Comparison of ENCODE assay signal across 8 cellular contexts in genomic region chr11:27700351-27701261, GRCh38. TPM values are rescaled to one million over a fixed set of nuclear protein-coding genes. Genes with fewer than 3 reads are reported as not detected.
A peak's percentile ranks its signal among the peaks of the same experiment; 100 is the strongest.
DNase-seq lines count a peak whose midpoint lies in the region; ATAC-seq and TF ChIP-seq lines count a peak whose summit lies in the region.

Gene BDNF, minus strand, starts transcription at chr11:27700455. Its CDS starts 41,891 bp downstream, at chr11:27658564.

- H3K36me3 ChIP-seq in Peyer's patch, result no peaks in the 10 kb centered on the region
- no peaks in the 10 kb centered on the region for H3K36me3 ChIP-seq in mesendoderm (ENCODE audit: control insufficient read depth, insufficient read depth, low read length)
- H3K36me3 ChIP-seq in uterus, result no peaks in the 10 kb centered on the region

- peaks cover 0 to 32% (median 6%) of the 10 kb centered on the region in 4 donors for H3K4me1 ChIP-seq in Peyer's patch
- peaks cover 2% of the 10 kb centered on the region for H3K4me1 ChIP-seq in mesendoderm (ENCODE audit: control insufficient read depth, low read depth, low read length)
- peaks cover 0 to 8% of the 10 kb centered on the region in 2 donors for H3K4me1 ChIP-seq in uterus

- H3K9ac ChIP-seq in mesendoderm (ENCODE audit: low read length), result peak within 1 kb of the TSS; percentile 59

- H3K4ac ChIP-seq in mesendoderm (ENCODE audit: low read depth, low read length), result no peak within 1 kb of the TSS

- H3K23ac ChIP-seq in mesendoderm (ENCODE audit: low read length), result no peak within 1 kb of the TSS

- TF ChIP-seq CTCF in Peyer's patch (IDR thresholded peaks at IDR 0.05) (no peak), uterus (IDR thresholded peaks at IDR 0.05) (no peak)

- H2BK5ac ChIP-seq in mesendoderm (ENCODE audit: low read length), result no peak within 1 kb of the TSS

- H3K27ac ChIP-seq in Peyer's patch (no peak within 1 kb of the TSS), mesendoderm (ENCODE audit: low read depth, low read length) (no peak within 1 kb of the TSS), uterus (no peak within 1 kb of the TSS)

- TF ChIP-seq POLR2A in Peyer's patch (IDR thresholded peaks at IDR 0.05), result no peak
- TF ChIP-seq POLR2A in uterus (IDR thresholded peaks at IDR 0.05), result no peak

- DNase-seq in COLO668 (lab: John Stamatoyannopoulos, UW; ENCODE audit: unreplicated experiment) (peak; percentile 44), Peyer's patch (peak in 1 of 3 donors; percentile 51), ecto neural progenitor cell (ENCODE audit: low spot score) (peak; percentile 68), mesendoderm (peak; percentile 59), uterus (no peak), NCI-H446 (lab: John Stamatoyannopoulos, UW) (no peak), inferior parietal cortex (ENCODE audit: extremely low spot score) (no peak)

- no peak within 1 kb of the TSS for H2BK120ac ChIP-seq in mesendoderm (ENCODE audit: low read depth, low read length)

- H3K4me3 ChIP-seq in Peyer's patch, result peak within 1 kb of the TSS; percentile 15 to 61 (median 47)
- peak within 1 kb of the TSS; percentile 63 for H3K4me3 ChIP-seq in mesendoderm (ENCODE audit: low read length)
- H3K4me3 ChIP-seq in uterus, result peak within 1 kb of the TSS; percentile 27 to 37

- H4K8ac ChIP-seq in mesendoderm (ENCODE audit: low read depth, low read length), result no peak within 1 kb of the TSS

- peak within 1 kb of the TSS; percentile 86 for H3K18ac ChIP-seq in mesendoderm (ENCODE audit: low read length)

- H3K27me3 ChIP-seq in Peyer's patch (peaks cover 0 to 23% of the 10 kb centered on the region in 2 donors), mesendoderm (ENCODE audit: insufficient read depth, low read length, poor library complexity) (peaks cover 9% of the 10 kb centered on the region), uterus (peaks cover 0 to 27% of the 10 kb centered on the region in 2 donors)

- WGBS in mesendoderm (ENCODE audit: extremely low coverage, insufficient coverage, low lambda C conversion rate), result no CpG with 5 or more reads among the region's 91 CpGs

- intact Hi-C loops in uterus (cut with DNase I; ENCODE audit: low total_unique reads), result no loop called here

- peak; percentile 29 for ATAC-seq in GM21529 (IDR thresholded peaks at IDR 0.05; ENCODE audit: unreplicated experiment)

- H3K56ac ChIP-seq in mesendoderm (ENCODE audit: low read length), result peak within 1 kb of the TSS; percentile 78

- H4K5ac ChIP-seq in mesendoderm (ENCODE audit: low read length), result no peak within 1 kb of the TSS

- H2BK15ac ChIP-seq in mesendoderm (replicated peaks; ENCODE audit: low read depth), result no peak within 1 kb of the TSS

- H3K4me2 ChIP-seq in mesendoderm (ENCODE audit: low read length), result peak within 1 kb of the TSS; percentile 98

- H3K79me2 ChIP-seq in mesendoderm (ENCODE audit: control insufficient read depth, insufficient read depth, low read length), result no peaks in the 10 kb centered on the region

- no peaks in the 10 kb centered on the region for H3K79me1 ChIP-seq in mesendoderm (ENCODE audit: low read length)

- H2AK5ac ChIP-seq in mesendoderm (ENCODE audit: low read length), result no peak within 1 kb of the TSS

- H3K9me3 ChIP-seq in Peyer's patch, result no peaks in the 10 kb centered on the region
- H3K9me3 ChIP-seq in uterus, result no peaks in the 10 kb centered on the region

RNA-seq across cellular contexts. Expression of gene BDNF, which starts in this region (rescaled TPM):
- total RNA-seq in Peyer's patch (1 to 10 TPM in 1 of 4 donors, under 1 TPM in 1, not detected in 2; 0.53 to 1.3 TPM), uterus (under 1 TPM in 1 of 4 donors, not detected in 3; 0.83 TPM)
- polyA plus RNA-seq in mesendoderm (2013, experiment 1 of 2), result 0.90 TPM
- polyA plus RNA-seq in mesendoderm (2013, experiment 2 of 2), result 1.2 TPM

Comparison
In these comparisons a context has a peak if more than half of its experiments do, and no peak if none do; other contexts are left out.
1. DNase-seq: peak in COLO668 (single experiment), ecto neural progenitor cell (single experiment) and mesendoderm (single experiment); none in uterus (0 of 2), NCI-H446 (0 of 2) and inferior parietal cortex (single experiment).
2. Peak in every context shown above with its lines, with median percentiles within 50 percentile points of each other: H3K4me3 ChIP-seq.